ENCODE assay signal across 8 cellular contexts in genomic region chr15:41116116-41116871, GRCh38.
DNase-seq lines count a peak whose midpoint lies in the region; ATAC-seq lines count a peak whose summit lies in the region.

A gene with protein sequence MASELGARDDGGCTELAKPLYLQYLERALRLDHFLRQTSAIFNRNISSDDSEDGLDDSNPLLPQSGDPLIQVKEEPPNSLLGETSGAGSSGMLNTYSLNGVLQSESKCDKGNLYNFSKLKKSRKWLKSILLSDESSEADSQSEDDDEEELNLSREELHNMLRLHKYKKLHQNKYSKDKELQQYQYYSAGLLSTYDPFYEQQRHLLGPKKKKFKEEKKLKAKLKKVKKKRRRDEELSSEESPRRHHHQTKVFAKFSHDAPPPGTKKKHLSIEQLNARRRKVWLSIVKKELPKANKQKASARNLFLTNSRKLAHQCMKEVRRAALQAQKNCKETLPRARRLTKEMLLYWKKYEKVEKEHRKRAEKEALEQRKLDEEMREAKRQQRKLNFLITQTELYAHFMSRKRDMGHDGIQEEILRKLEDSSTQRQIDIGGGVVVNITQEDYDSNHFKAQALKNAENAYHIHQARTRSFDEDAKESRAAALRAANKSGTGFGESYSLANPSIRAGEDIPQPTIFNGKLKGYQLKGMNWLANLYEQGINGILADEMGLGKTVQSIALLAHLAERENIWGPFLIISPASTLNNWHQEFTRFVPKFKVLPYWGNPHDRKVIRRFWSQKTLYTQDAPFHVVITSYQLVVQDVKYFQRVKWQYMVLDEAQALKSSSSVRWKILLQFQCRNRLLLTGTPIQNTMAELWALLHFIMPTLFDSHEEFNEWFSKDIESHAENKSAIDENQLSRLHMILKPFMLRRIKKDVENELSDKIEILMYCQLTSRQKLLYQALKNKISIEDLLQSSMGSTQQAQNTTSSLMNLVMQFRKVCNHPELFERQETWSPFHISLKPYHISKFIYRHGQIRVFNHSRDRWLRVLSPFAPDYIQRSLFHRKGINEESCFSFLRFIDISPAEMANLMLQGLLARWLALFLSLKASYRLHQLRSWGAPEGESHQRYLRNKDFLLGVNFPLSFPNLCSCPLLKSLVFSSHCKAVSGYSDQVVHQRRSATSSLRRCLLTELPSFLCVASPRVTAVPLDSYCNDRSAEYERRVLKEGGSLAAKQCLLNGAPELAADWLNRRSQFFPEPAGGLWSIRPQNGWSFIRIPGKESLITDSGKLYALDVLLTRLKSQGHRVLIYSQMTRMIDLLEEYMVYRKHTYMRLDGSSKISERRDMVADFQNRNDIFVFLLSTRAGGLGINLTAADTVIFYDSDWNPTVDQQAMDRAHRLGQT (N-terminal part only) (minus strand): TSS chr15:41116280. CDS start chr15:41096310, 19,970 bp downstream.

- ATAC-seq in HG03442 (IDR thresholded peaks at IDR 0.05; ENCODE audit: unreplicated experiment) = peak; percentile 72

- peak within 1 kb of the TSS; percentile 100 for H3K27ac ChIP-seq in cingulate gyrus (ENCODE audit: low read depth, low read length)

- DNase-seq in AML-193 (lab: John Stamatoyannopoulos, UW) (peak; percentile 92 to 94), GM19238 (ENCODE audit: insufficient read length, low spot score) (peak; percentile 83), NCI-H524 treated with DMSO at 0.1 percent for 48 hours (lab: John Stamatoyannopoulos, UW) (peak; percentile 93), kidney tubule cell (ENCODE audit: low spot score) (peak; percentile 98)
- DNase-seq in activated CD4-positive, alpha-beta T cell treated with anti-CD3 and anti-CD28 coated beads for 4 hours = peak; percentile 97 to 98
- peak; percentile 86 to 95 (median 93) for DNase-seq in stimulated activated CD4-positive, alpha-beta T cell treated with anti-CD3 and anti-CD28 coated beads, Interleukin-1b, Interleukin-23, amount 100 ng/mL, for 24 hours (ENCODE audit: low read depth in 4 of 4, low spot score in 1 of 4)

Comparison
In these comparisons a context has a peak if more than half of its experiments do, and no peak if none do; other contexts are left out.
1. Peak in every context shown above with its lines: DNase-seq, ATAC-seq and H3K27ac ChIP-seq.